In the genomic region with DNA sequence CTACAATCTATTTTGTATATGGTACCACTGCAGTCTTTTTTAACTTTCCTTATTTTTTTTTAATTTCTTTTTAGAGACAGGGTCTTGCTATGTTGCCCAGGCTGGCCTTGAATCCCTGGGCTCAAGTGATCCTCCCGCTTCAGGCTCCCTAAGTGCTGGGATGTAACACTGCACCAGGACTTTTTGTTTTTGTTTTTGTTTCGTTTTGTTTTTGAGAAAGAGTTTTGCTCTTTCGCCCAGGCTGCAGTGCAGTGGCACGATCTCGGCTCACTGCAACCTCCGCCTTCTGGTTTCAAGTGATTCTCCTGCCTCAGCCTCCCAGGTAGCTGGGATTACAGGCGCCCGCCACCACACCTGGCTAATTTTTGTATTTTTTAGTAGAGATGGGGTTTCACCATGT, we compare ENCODE assay signal across 2 cellular contexts.
TF ChIP-seq lines count a peak whose summit lies in the region.

No MANE protein-coding gene starts in this region.

TF ChIP-seq in HEK293, 187 proteins besides CTCF, POLR2A, EP300 and RAD21:
- TF ChIP-seq ZNF121 (tag by site-specific recombination; IDR thresholded peaks at IDR 0.05), result peak; percentile 57; the same call in 1 of the 2 replicates

TF ChIP-seq in K562, 482 proteins besides CTCF, POLR2A, EP300 and RAD21:
- peak; percentile 25; the same call in 1 of the 2 replicates for TF ChIP-seq ZNF121 (CRISPR knock-in tag; conservative IDR thresholded peaks at IDR 0.05)
